In genomic region chr3:46360904-46361303, GRCh38 we compare ENCODE assay signal across 1 cellular context.
TF ChIP-seq lines count a peak whose summit lies in the region.

No MANE protein-coding gene starts in this region.

TF ChIP-seq in GM12878, 131 proteins besides CTCF, POLR2A, EP300 and RAD21:
- no peak for TF ChIP-seq NBN (IDR thresholded peaks at IDR 0.05)
- no peak for TF ChIP-seq MYB (IDR thresholded peaks at IDR 0.05; ENCODE audit: borderline replicate concordance, low read depth, low read length)
- no peak for TF ChIP-seq WRNIP1 (IDR thresholded peaks at IDR 0.05; ENCODE audit: borderline replicate concordance, low read depth, low read length)
- no peak for TF ChIP-seq PKNOX1 (IDR thresholded peaks at IDR 0.05)
- no peak for TF ChIP-seq MXI1 (IDR thresholded peaks at IDR 0.05; ENCODE audit: low read depth, low read length)
- 0 out of 2 replicates have a peak, but pooled peaks have one; percentile 10 for TF ChIP-seq IKZF1 (conservative IDR thresholded peaks at IDR 0.05)
